ENCODE assay signal across 19 cellular contexts in genomic region chr2:24511894-24512293, GRCh38. TPM values are rescaled to one million over a fixed set of nuclear protein-coding genes. Genes with fewer than 3 reads are reported as not detected.
A peak's percentile ranks its signal among the peaks of the same experiment; 100 is the strongest.
DNase-seq lines count a peak whose midpoint lies in the region; ATAC-seq, FAIRE-seq and TF ChIP-seq lines count a peak whose summit lies in the region.
"Had no signal": no experiment of that assay in that cellular context is flagged by ENCODE, and none has a peak within 500 bp of the region (broad histone marks: within the 10 kb centered on the region; RNA-seq: fewer than 3 reads in every experiment).

No MANE protein-coding gene starts in this region.

- H3K27ac ChIP-seq in GM12878 (ENCODE audit: control insufficient read depth, insufficient read depth) = peak overlapping the region; percentile 84
- H3K27ac ChIP-seq in psoas muscle = no peak overlapping the region
- H3K27ac ChIP-seq: BLaER1, GM23248 had no signal

- FAIRE-seq in GM12878 (lab: Jason Lieb, UNC) = peak; percentile 38

- H3K4me1 ChIP-seq in GM12878 (ENCODE audit: control insufficient read depth, insufficient read depth, low read length) (peaks cover 37% of the 10 kb centered on the region), psoas muscle (peaks cover 58% of the 10 kb centered on the region)
- H3K4me1 ChIP-seq: BLaER1 had no signal

- CTCF ChIA-PET in GM12878 (lab: Yijun Ruan, JAX) = interaction anchor here (1.0 to 1.4 kb wide), 4 partner anchors 10 to 316 kb away, joined by 3 to 4 read pairs (median 3); no protein-coding TSS in a partner anchor

- ATAC-seq in activated naive CD8-positive, alpha-beta T cell treated with anti-CD3 and anti-CD28 coated beads, Interleukin-2, amount 50 U/mL, for 24 hours = no peak
- ATAC-seq in GM21423 (IDR thresholded peaks at IDR 0.05; ENCODE audit: unreplicated experiment) (peak; percentile 31), GM12878 (peak; percentile 24), psoas muscle (no peak)
- ATAC-seq: left colon; naive thymus-derived CD4-positive, alpha-beta T cell had no signal

- no peaks in the 10 kb centered on the region for H3K9me3 ChIP-seq in GM12878 (replicated peaks; ENCODE audit: control insufficient read depth, insufficient read depth, low read length)
- no peaks in the 10 kb centered on the region for H3K9me3 ChIP-seq in psoas muscle
- H3K9me3 ChIP-seq: BLaER1, MG63 had no signal

- H3K4me3 ChIP-seq in GM12878 (0 out of 2 replicates have a peak overlapping the region, but pooled peaks have one; percentile 35), psoas muscle (peak overlapping the region; percentile 24)
- H3K4me3 ChIP-seq: BLaER1, GM23248, MG63 had no signal

- intact Hi-C loops in GM12878 (cut with micrococcal nuclease; ENCODE audit: unreplicated experiment) (no loop called here), psoas muscle (cut with DNase I) (no loop called here), CD14-positive monocyte (cut with micrococcal nuclease) (no loop called here)

- RAD21 ChIA-PET in GM12878 (lab: Charles Lee; ENCODE audit: unreplicated experiment) = interaction anchor here (0.9 to 1.4 kb wide), 3 partner anchors 21 to 281 kb away, joined by 3 to 5 read pairs (median 3); partner anchors contain the start of genes CENPO, NCOA1 and PTRHD1

- TF ChIP-seq CTCF in GM12878 (IDR thresholded peaks at IDR 0.05 in 2 of 3, conservative IDR thresholded peaks at IDR 0.05 in 1 of 3; ENCODE audit: control insufficient read depth in 2 of 3, extremely low read depth in 1 of 3, insufficient read depth in 1 of 3, low read depth in 3 of 3, low read length in 3 of 3) (no peak), psoas muscle (IDR thresholded peaks at IDR 0.05) (no peak), CD14-positive monocyte (IDR thresholded peaks at IDR 0.05) (no peak)

- peaks cover 81% of the 10 kb centered on the region for H3K4me1 Mint-ChIP-seq in activated naive CD8-positive, alpha-beta T cell treated with anti-CD3 and anti-CD28 coated beads, Interleukin-2, amount 50 U/mL, for 24 hours
- H3K4me1 Mint-ChIP-seq in activated naive CD8-positive, alpha-beta T cell treated with anti-CD3 and anti-CD28 coated beads for 36 hours = peaks cover 65% of the 10 kb centered on the region
- peaks cover 64% of the 10 kb centered on the region for H3K4me1 Mint-ChIP-seq in CD14-positive monocyte

- in situ Hi-C loops in GM12878 (cut with MboI) = no loop called here

- peaks cover 3% of the 10 kb centered on the region for H3K36me3 Mint-ChIP-seq in activated naive CD8-positive, alpha-beta T cell treated with anti-CD3 and anti-CD28 coated beads, Interleukin-2, amount 50 U/mL, for 24 hours (ENCODE audit: low read depth)
- peaks cover 7% of the 10 kb centered on the region for H3K36me3 Mint-ChIP-seq in activated naive CD8-positive, alpha-beta T cell treated with anti-CD3 and anti-CD28 coated beads for 36 hours
- H3K36me3 Mint-ChIP-seq in CD14-positive monocyte = no peaks in the 10 kb centered on the region
- H3K36me3 Mint-ChIP-seq: mesothelial cell of epicardium had no signal

- H3K9me3 Mint-ChIP-seq in activated naive CD8-positive, alpha-beta T cell treated with anti-CD3 and anti-CD28 coated beads, Interleukin-2, amount 50 U/mL, for 24 hours = no peaks in the 10 kb centered on the region
- H3K9me3 Mint-ChIP-seq in activated naive CD8-positive, alpha-beta T cell treated with anti-CD3 and anti-CD28 coated beads for 36 hours = no peaks in the 10 kb centered on the region
- peaks cover 0 to 1% (median 0%) of the 10 kb centered on the region in 7 donors for H3K9me3 Mint-ChIP-seq in CD14-positive monocyte
- H3K9me3 Mint-ChIP-seq: mesothelial cell of epicardium had no signal

- TF ChIP-seq RAD21 in GM12878 (IDR thresholded peaks at IDR 0.05; ENCODE audit: insufficient read depth, low read depth, low read length) = no peak

- no peak overlapping the region for H3K9ac ChIP-seq in GM12878 (ENCODE audit: control insufficient read depth, insufficient read depth, low read length)
- H3K9ac ChIP-seq: BLaER1, GM23248 had no signal

- no peak for DNase-seq in activated naive CD8-positive, alpha-beta T cell treated with anti-CD3 and anti-CD28 coated beads, Interleukin-2, amount 50 U/mL, for 24 hours
- DNase-seq in activated naive CD8-positive, alpha-beta T cell treated with anti-CD3 and anti-CD28 coated beads for 36 hours = no peak
- DNase-seq in GM12878 (ENCODE audit: low read depth, low spot score) (no peak), psoas muscle (no peak), CD14-positive monocyte (ENCODE audit: low spot score) (no peak), HuH-7 (ENCODE audit: low spot score) (no peak)
- DNase-seq in activated effector memory CD4-positive, alpha-beta T cell treated with Interleukin-2 at 50 U/mL for 16 hours = no peak
- DNase-seq: ACHN; activated effector memory CD4-positive, alpha-beta T cell treated with anti-CD3 and anti-CD28 coated beads, Interleukin-2, amount 50 U/mL, for 16 hours; Calu3; left colon; MG63; naive thymus-derived CD4-positive, alpha-beta T cell; NCI-H2081 treated with DMSO at 0.1 percent for 48 hours; NCI-H446 treated with DMSO at 0.1 percent for 48 hours had no signal

- no peak overlapping the region for H2AFZ ChIP-seq in GM12878 (ENCODE audit: control insufficient read depth, low read depth, low read length)
- H2AFZ ChIP-seq: GM23248 had no signal

- H3K27me3 ChIP-seq in GM12878 (replicated peaks in 1 of 2; ENCODE audit: control insufficient read depth in 2 of 2, insufficient read depth in 2 of 2, low read length in 1 of 2) = no peaks in the 10 kb centered on the region
- no peaks in the 10 kb centered on the region for H3K27me3 ChIP-seq in psoas muscle (ENCODE audit: insufficient read depth in 3 of 3, low read length in 2 of 3)
- H3K27me3 ChIP-seq: BLaER1, MG63 had no signal

- WGBS in GM12878 (ENCODE audit: insufficient coverage, insufficient replicate concordance, low lambda C conversion rate, missing lambda C conversion rate) = 4% methylated on average over 3 of the region's 3 CpGs
- WGBS in psoas muscle, 3 donors = 63 to 69% (median 63%) methylated on average over 3 of the region's 3 CpGs

- SMC1A ChIA-PET in GM12878 (lab: Charles Lee; ENCODE audit: uncharacterized antibody, unreplicated experiment) = interaction anchor here (0.8 to 2.1 kb wide), 6 partner anchors 9 to 100 kb away, joined by 3 to 8 read pairs (median 5); no protein-coding TSS in a partner anchor

- H3K4me3 Mint-ChIP-seq in activated naive CD8-positive, alpha-beta T cell treated with anti-CD3 and anti-CD28 coated beads, Interleukin-2, amount 50 U/mL, for 24 hours = peak overlapping the region; percentile 10
- H3K4me3 Mint-ChIP-seq in activated naive CD8-positive, alpha-beta T cell treated with anti-CD3 and anti-CD28 coated beads for 36 hours = no peak overlapping the region
- no peak overlapping the region for H3K4me3 Mint-ChIP-seq in CD14-positive monocyte
- H3K4me3 Mint-ChIP-seq: mesothelial cell of epicardium had no signal

- H3K27me3 Mint-ChIP-seq in activated naive CD8-positive, alpha-beta T cell treated with anti-CD3 and anti-CD28 coated beads, Interleukin-2, amount 50 U/mL, for 24 hours = no peaks in the 10 kb centered on the region
- H3K27me3 Mint-ChIP-seq in activated naive CD8-positive, alpha-beta T cell treated with anti-CD3 and anti-CD28 coated beads for 36 hours = no peaks in the 10 kb centered on the region
- peaks cover 0 to 2% (median 0%) of the 10 kb centered on the region in 3 donors for H3K27me3 Mint-ChIP-seq in CD14-positive monocyte (ENCODE audit: low read depth in 3 of 3)
- H3K27me3 Mint-ChIP-seq: naive thymus-derived CD4-positive, alpha-beta T cell had no signal

- H4K20me1 ChIP-seq in GM12878 (ENCODE audit: control insufficient read depth, insufficient read depth) = no peaks in the 10 kb centered on the region

- no peak for TF ChIP-seq EP300 in GM12878 (IDR thresholded peaks at IDR 0.05; ENCODE audit: borderline replicate concordance in 1 of 2, control insufficient read depth in 1 of 2, low read depth in 2 of 2, low read length in 2 of 2)

- BruUV-seq in GM12878 (replicated peaks; lab: Mats Ljungman, UMichigan) = no TSS peak

- H3K27ac Mint-ChIP-seq in activated naive CD8-positive, alpha-beta T cell treated with anti-CD3 and anti-CD28 coated beads, Interleukin-2, amount 50 U/mL, for 24 hours = no peak overlapping the region
- H3K27ac Mint-ChIP-seq in activated naive CD8-positive, alpha-beta T cell treated with anti-CD3 and anti-CD28 coated beads for 36 hours = no peak overlapping the region
- no peak overlapping the region for H3K27ac Mint-ChIP-seq in CD14-positive monocyte
- H3K27ac Mint-ChIP-seq: mesothelial cell of epicardium had no signal

- H3K36me3 ChIP-seq in GM12878 (ENCODE audit: control insufficient read depth in 2 of 2, insufficient read depth in 2 of 2, low read length in 1 of 2) (no peaks in the 10 kb centered on the region), psoas muscle (ENCODE audit: insufficient read depth in 1 of 2, low read depth in 1 of 2) (no peaks in the 10 kb centered on the region)
- H3K36me3 ChIP-seq: BLaER1, MG63 had no signal

- no peak for TF ChIP-seq POLR2A in GM12878 (IDR thresholded peaks at IDR 0.05; ENCODE audit: low read depth, low read length)

- POLR2A ChIA-PET in GM12878 (lab: Charles Lee) = interaction anchor here (0.6 to 0.9 kb wide), 2 partner anchors 9 to 156 kb away, joined by 3 to 6 read pairs; no protein-coding TSS in a partner anchor

- peaks cover 63% of the 10 kb centered on the region for H3K79me2 ChIP-seq in GM12878 (ENCODE audit: control insufficient read depth, insufficient read depth, low read length)

- H3K4me2 ChIP-seq in GM12878 (ENCODE audit: control insufficient read depth, insufficient read depth) = peak overlapping the region; percentile 83
- H3K4me2 ChIP-seq: BLaER1 had no signal

RNA-seq across cellular contexts. Expression of gene NCOA1, which starts 20.8 kb away (rescaled TPM):
- 10 to 100 TPM; 19.2 to 20.2 TPM for total RNA-seq in activated naive CD8-positive, alpha-beta T cell treated with anti-CD3 and anti-CD28 coated beads for 36 hours
- 60.6 and 70.3 TPM in 2 replicates for total RNA-seq in GM12878 (2013; cell fraction: nucleolus; rRNA removed)
- total RNA-seq in GM12878 (2014; rRNA removed) (7.1 and 8.0 TPM in 2 replicates), GM12878 (2014; rRNA removed; fragmentation: Illumina TruSeq; extraction: Trizol) (7.9 and 8.3 TPM in 2 replicates), GM12878 (2021) (6.3 and 7.3 TPM in 2 replicates), psoas muscle (10 to 100 TPM; 44.2 to 78.1 (median 53.9) TPM)
- polyA plus RNA-seq in GM12878 (2011; ENCODE audit: low read depth) = 7.8 TPM
- polyA plus RNA-seq in GM12878 (2011; rRNA removed) (32.0 and 35.6 TPM in 2 replicates), GM12878 (2014; fragmentation: Illumina TruSeq; extraction: Trizol) (8.7 and 9.4 TPM in 2 replicates), GM12878 (2014; fragmentation: Nextera tagmentation; extraction: Ambion mirVana) (1 to 10 TPM; 1.9 to 3.3 TPM), GM12878 (2014; rRNA removed) (4.8 and 5.1 TPM in 2 replicates), GM12878 (2016; fragmentation: Nextera tagmentation; extraction: Ambion mirVana) (1 to 10 TPM; 1.8 to 2.4 TPM), psoas muscle (10 to 100 TPM; 12.8 to 23.0 (median 19.1) TPM), CD14-positive monocyte (10 to 100 TPM in 1 of 2 donors, 1 to 10 TPM in 1; 7.3 to 10.2 TPM)
- 23.4 and 24.4 TPM in 2 replicates for polyA plus RNA-seq in GM12878 (2011; cell fraction: cytosol; rRNA removed)
- polyA plus RNA-seq in GM12878 (2011; cell fraction: nucleus; rRNA removed) = 24.2 and 27.9 TPM in 2 replicates
- 9.6 and 10.4 TPM in 2 replicates for polyA plus RNA-seq in GM12878 (2012)
- polyA minus RNA-seq in GM12878 (2011; rRNA and poly(A)+ RNA removed) = 88.3 and 108 TPM in 2 replicates
- polyA minus RNA-seq in GM12878 (2011; cell fraction: cytosol; rRNA and poly(A)+ RNA removed) = 19.0 and 19.9 TPM in 2 replicates
- polyA minus RNA-seq in GM12878 (2011; cell fraction: nucleus; rRNA and poly(A)+ RNA removed) = 60.0 and 123 TPM in 2 replicates

Comparison
In these comparisons a context has a peak if more than half of its experiments do, and no peak if none do; other contexts are left out.
1. ATAC-seq: peak in GM21423 (single experiment) and GM12878 (single experiment); none in activated naive CD8-positive, alpha-beta T cell treated with anti-CD3 and anti-CD28 coated beads, Interleukin-2, amount 50 U/mL, for 24 hours (single experiment) and psoas muscle (0 of 4).